In genomic region chr2:104872866-104873688, GRCh38 we compare ENCODE assay signal across 1 cellular context.
TF ChIP-seq lines count a peak whose summit lies in the region.

No MANE protein-coding gene starts in this region.

TF ChIP-seq in HEK293, 187 proteins besides CTCF, POLR2A, EP300 and RAD21 (continued from another document):
- TF ChIP-seq ZNF148 (tag by site-specific recombination; IDR thresholded peaks at IDR 0.05; ENCODE audit: borderline replicate concordance) (no peak), ZNF585B (tag by site-specific recombination; IDR thresholded peaks at IDR 0.05) (no peak), ZNF660 (tag by site-specific recombination; IDR thresholded peaks at IDR 0.05) (peak; percentile 48; the same call in 1 of the 2 replicates), ZNF596 (tag by site-specific recombination; IDR thresholded peaks at IDR 0.05) (no peak), ZNF341 (tag by site-specific recombination; IDR thresholded peaks at IDR 0.05; ENCODE audit: low read depth) (no peak), ZNF302 (tag by site-specific recombination; IDR thresholded peaks at IDR 0.05; ENCODE audit: low read depth) (no peak), ZNF654 (tag by site-specific recombination; IDR thresholded peaks at IDR 0.05; ENCODE audit: low read depth) (peak; percentile 87), ZNF132 (tag by site-specific recombination; IDR thresholded peaks at IDR 0.05; ENCODE audit: borderline replicate concordance) (no peak), SALL2 (tag by site-specific recombination; IDR thresholded peaks at IDR 0.05; ENCODE audit: borderline replicate concordance) (no peak), PRDM2 (tag by site-specific recombination; IDR thresholded peaks at IDR 0.05; ENCODE audit: borderline replicate concordance) (no peak), ZFHX2 (tag by site-specific recombination; conservative IDR thresholded peaks at IDR 0.05) (peak; percentile 60; the same call in 1 of the 2 replicates), ZNF621 (tag by site-specific recombination; IDR thresholded peaks at IDR 0.05) (no peak)
- TF ChIP-seq, protein P1, sequence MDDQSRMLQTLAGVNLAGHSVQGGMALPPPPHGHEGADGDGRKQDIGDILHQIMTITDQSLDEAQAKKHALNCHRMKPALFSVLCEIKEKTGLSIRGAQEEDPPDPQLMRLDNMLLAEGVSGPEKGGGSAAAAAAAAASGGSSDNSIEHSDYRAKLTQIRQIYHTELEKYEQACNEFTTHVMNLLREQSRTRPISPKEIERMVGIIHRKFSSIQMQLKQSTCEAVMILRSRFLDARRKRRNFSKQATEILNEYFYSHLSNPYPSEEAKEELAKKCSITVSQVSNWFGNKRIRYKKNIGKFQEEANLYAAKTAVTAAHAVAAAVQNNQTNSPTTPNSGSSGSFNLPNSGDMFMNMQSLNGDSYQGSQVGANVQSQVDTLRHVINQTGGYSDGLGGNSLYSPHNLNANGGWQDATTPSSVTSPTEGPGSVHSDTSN (CRISPR knock-in tag; IDR thresholded peaks at IDR 0.05) = no peak
- TF ChIP-seq, protein P2, sequence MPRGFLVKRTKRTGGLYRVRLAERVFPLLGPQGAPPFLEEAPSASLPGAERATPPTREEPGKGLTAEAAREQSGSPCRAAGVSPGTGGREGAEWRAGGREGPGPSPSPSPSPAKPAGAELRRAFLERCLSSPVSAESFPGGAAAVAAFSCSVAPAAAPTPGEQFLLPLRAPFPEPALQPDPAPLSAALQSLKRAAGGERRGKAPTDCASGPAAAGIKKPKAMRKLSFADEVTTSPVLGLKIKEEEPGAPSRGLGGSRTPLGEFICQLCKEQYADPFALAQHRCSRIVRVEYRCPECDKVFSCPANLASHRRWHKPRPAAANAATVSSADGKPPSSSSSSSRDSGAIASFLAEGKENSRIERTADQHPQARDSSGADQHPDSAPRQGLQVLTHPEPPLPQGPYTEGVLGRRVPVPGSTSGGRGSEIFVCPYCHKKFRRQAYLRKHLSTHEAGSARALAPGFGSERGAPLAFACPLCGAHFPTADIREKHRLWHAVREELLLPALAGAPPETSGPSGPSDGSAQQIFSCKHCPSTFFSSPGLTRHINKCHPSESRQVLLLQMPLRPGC (tag by site-specific recombination; IDR thresholded peaks at IDR 0.05) = no peak
